11 cellular contexts compared by ENCODE assay signal in the genomic region with DNA sequence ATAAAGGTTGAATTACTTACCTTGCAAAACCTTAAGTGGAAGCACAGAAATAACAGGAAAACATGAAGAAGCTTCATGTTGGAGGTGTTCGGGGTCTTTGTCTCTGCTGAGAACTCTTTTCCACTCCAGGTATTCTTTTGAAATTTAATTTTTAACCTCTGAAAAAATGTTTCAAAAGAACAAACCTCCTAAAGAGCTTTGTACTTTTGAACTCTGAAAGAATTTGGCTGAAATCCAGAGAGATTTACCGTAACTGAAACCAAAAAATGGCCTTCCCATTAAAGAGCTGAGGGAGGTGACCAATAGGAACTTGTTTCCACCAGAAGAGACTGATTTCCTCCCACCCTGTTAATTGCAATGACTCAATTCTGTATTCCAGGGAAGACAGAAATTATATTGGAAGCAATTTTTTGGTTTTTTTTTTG. TPM values are rescaled to one million over a fixed set of nuclear protein-coding genes. Genes with fewer than 3 reads are reported as not detected.
A peak's percentile ranks its signal among the peaks of the same experiment; 100 is the strongest.
DNase-seq lines count a peak whose midpoint lies in the region; ATAC-seq and TF ChIP-seq lines count a peak whose summit lies in the region.
"Had no signal": no experiment of that assay in that cellular context is flagged by ENCODE, and none has a peak within 500 bp of the region (broad histone marks: within the 10 kb centered on the region; RNA-seq: fewer than 3 reads in every experiment).

A gene (minus strand): TSS at position 105 of the 425 bp plus-strand sequence. CDS start 28 bp downstream, at position 77.

- H3K27me3 ChIP-seq in ascending aorta (no peaks in the 10 kb centered on the region), stomach (no peaks in the 10 kb centered on the region)

- DNase-seq in GM04504 (ENCODE audit: low read depth): peak; percentile 48
- no peak for DNase-seq in ascending aorta (ENCODE audit: low spot score in 2 of 2)
- DNase-seq in left ventricle myocardium superior: no peak
- DNase-seq in skeletal muscle cell (ENCODE audit: low read depth): peak; percentile 31
- DNase-seq in stomach: no peak
- no peak for DNase-seq in DMS153 treated with DMSO at 0.1 percent for 48 hours (lab: John Stamatoyannopoulos, UW; ENCODE audit: unreplicated experiment)
- no peak for DNase-seq in foreskin melanocyte
- DNase-seq: H7, NCI-H146 had no signal

- no peak within 1 kb of the TSS for H3K4me3 ChIP-seq in ascending aorta
- H3K4me3 ChIP-seq in skeletal muscle cell (ENCODE audit: low read depth, low read length): no peak within 1 kb of the TSS
- peak within 1 kb of the TSS in 1 of 4 donors; percentile 12 for H3K4me3 ChIP-seq in stomach

- no peak for TF ChIP-seq EP300 in stomach (IDR thresholded peaks at IDR 0.05)

- TF ChIP-seq POLR2A in stomach (IDR thresholded peaks at IDR 0.05): no peak

- no peaks in the 10 kb centered on the region for H3K36me3 ChIP-seq in ascending aorta
- no peaks in the 10 kb centered on the region for H3K36me3 ChIP-seq in stomach

- H3K4me1 ChIP-seq in ascending aorta (no peaks in the 10 kb centered on the region), stomach (peaks cover 0 to 16% (median 0%) of the 10 kb centered on the region in 4 donors)

- H3K9me3 ChIP-seq in ascending aorta (no peaks in the 10 kb centered on the region), stomach (peaks cover 0 to 3% (median 0%) of the 10 kb centered on the region in 4 donors)

- 25 to 45% (median 27%) methylated on average over 2 of the region's 2 CpGs for WGBS in stomach, 5 donors

- H3K27ac ChIP-seq in ascending aorta (no peak within 1 kb of the TSS), stomach (no peak within 1 kb of the TSS)

- no peak for ATAC-seq in left ventricle myocardium superior
- ATAC-seq in GM21360 (IDR thresholded peaks at IDR 0.05; ENCODE audit: unreplicated experiment): no peak

- TF ChIP-seq CTCF in ascending aorta (IDR thresholded peaks at IDR 0.05): no peak
- no peak for TF ChIP-seq CTCF in stomach (IDR thresholded peaks at IDR 0.05)

- intact Hi-C loops in ascending aorta (cut with DNase I) (no loop called here), left ventricle myocardium superior (cut with micrococcal nuclease) (no loop called here), stomach (cut with DNase I; ENCODE audit: low total_unique reads) (no loop called here)

RNA-seq across cellular contexts. Expression of the gene that starts here (rescaled TPM):
- total RNA-seq in ascending aorta: 17.8 TPM
- total RNA-seq in left ventricle myocardium superior: 11.6 TPM
- 10 to 100 TPM in 3 of 5 donors, 1 to 10 TPM in 1, under 1 TPM in 1; 0.45 to 20.4 (median 12.8) TPM for total RNA-seq in stomach
- polyA plus RNA-seq in stomach: 10 to 100 TPM in 1 of 3 donors, 1 to 10 TPM in 2; 2.0 to 14.0 (median 2.5) TPM
- total RNA-seq: H7, osteocyte had no signal

Comparison
In these comparisons a context has a peak if more than half of its experiments do, and no peak if none do; other contexts are left out.
1. DNase-seq: peak in GM04504 (single experiment) and skeletal muscle cell (single experiment); none in ascending aorta (0 of 2), left ventricle myocardium superior (single experiment), stomach (single experiment), DMS153 treated with DMSO at 0.1 percent for 48 hours (single experiment) and foreskin melanocyte (single experiment).